ENCODE assay signal across 18 cellular contexts in the genomic region with DNA sequence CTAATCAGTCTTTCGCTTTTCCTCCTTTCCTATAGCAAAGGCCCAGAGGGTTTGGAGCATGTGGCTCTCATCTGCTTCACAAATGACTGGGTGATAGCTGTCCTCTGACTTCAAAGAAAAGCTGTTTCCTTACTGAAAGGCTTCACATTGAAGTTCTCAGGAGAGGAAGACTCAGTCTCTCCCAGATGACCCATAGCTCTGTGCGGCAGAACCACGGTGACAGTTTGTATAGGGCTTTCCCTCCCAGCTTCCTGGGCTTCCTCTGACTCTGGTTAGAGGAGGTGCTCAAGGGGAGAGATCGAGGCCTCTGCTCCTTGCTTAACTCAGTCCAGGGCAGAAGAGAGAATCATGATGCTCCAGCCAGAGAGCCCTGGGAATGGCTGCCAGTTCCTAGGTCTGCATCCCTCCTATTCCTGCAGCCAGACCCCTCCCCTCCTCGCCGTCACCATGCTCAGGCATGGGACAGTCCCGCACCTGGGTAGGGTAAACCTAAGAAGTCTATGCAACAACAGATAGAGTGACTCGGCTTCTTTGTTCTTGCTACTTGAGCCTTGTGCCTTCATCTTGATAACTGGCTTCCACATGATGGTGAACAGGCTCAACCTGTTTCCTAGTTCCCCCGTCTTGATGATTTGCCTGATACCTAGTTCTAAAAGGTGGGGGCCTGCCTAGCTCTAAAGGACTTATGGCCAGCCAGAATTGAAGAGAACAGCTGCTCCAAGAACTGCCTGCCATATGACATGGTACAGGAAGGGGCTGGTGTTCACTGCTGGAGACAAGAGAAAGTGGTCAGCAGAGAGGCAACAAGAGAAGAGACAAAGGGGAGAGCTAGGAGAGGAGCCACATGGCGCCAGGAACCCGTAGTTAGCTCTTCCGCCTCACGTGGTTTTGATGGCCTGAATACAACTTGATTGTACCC.
DNase-seq lines count a peak whose midpoint lies in the region; ATAC-seq, FAIRE-seq and TF ChIP-seq lines count a peak whose summit lies in the region.
"Had no signal": no experiment of that assay in that cellular context is flagged by ENCODE, and none has a peak within 500 bp of the region (broad histone marks: within the 10 kb centered on the region; RNA-seq: fewer than 3 reads in every experiment).

No MANE protein-coding gene starts in this region.

- H3K4me2 ChIP-seq in IMR-90 (ENCODE audit: low read depth, low read length): no peak overlapping the region
- no peak overlapping the region for H3K4me2 ChIP-seq in endothelial cell of umbilical vein (ENCODE audit: insufficient read depth, low read length)

- TF ChIP-seq EP300 in upper lobe of left lung (IDR thresholded peaks at IDR 0.05): no peak

- H2BK20ac ChIP-seq in IMR-90 (ENCODE audit: low read depth, low read length): no peak overlapping the region

- no peak for TF ChIP-seq RAD21 in IMR-90 (IDR thresholded peaks at IDR 0.05; ENCODE audit: low read length)

- H4K5ac ChIP-seq in IMR-90 (ENCODE audit: low read depth, low read length): no peak overlapping the region

- H2BK120ac ChIP-seq in IMR-90 (ENCODE audit: low read depth, low read length): no peak overlapping the region

- H2BK5ac ChIP-seq in IMR-90 (ENCODE audit: low read depth, low read length, poor library complexity, severe bottlenecking): no peak overlapping the region

- H3K23ac ChIP-seq in IMR-90 (ENCODE audit: low read depth, low read length): no peak overlapping the region; the same call in 1 of the 2 replicates

- no peak overlapping the region for H4K91ac ChIP-seq in IMR-90 (ENCODE audit: insufficient read depth, low read depth, low read length)

- in situ Hi-C loops in IMR-90 (cut with MboI; ENCODE audit: low sequenced_read_pairs): no loop called here

- H3K4me1 ChIP-seq in IMR-90 (ENCODE audit: control insufficient read depth, insufficient read depth, low read length) (peaks cover 2% of the 10 kb centered on the region; the same call in 1 of the 2 replicates), endothelial cell of umbilical vein (ENCODE audit: control insufficient read depth, extremely low read depth, insufficient read depth, low read length) (peaks cover 30% of the 10 kb centered on the region), upper lobe of left lung (no peaks in the 10 kb centered on the region)

- peak overlapping the region; percentile 52 for H3K27ac Mint-ChIP-seq in neural crest cell (ENCODE audit: unreplicated experiment)

- H3K56ac ChIP-seq in IMR-90 (ENCODE audit: extremely low read depth, insufficient read depth, low read length): no peak overlapping the region

- FAIRE-seq in endothelial cell of umbilical vein (lab: Jason Lieb, UNC): no peak
- FAIRE-seq: GM12878, GM18507, HTR-8/SVneo had no signal

- no peak overlapping the region for H2AK5ac ChIP-seq in IMR-90 (ENCODE audit: low read depth, low read length)

- H3K27ac ChIP-seq in IMR-90 (ENCODE audit: insufficient read depth, low read length): no peak overlapping the region
- H3K27ac ChIP-seq in endothelial cell of umbilical vein (ENCODE audit: insufficient read depth, low read depth, low read length): peak overlapping the region; percentile 89
- no peak overlapping the region for H3K27ac ChIP-seq in upper lobe of left lung
- H3K27ac ChIP-seq: BLaER1 treated with 17β-estradiol and CSF1 and Interleukin-3, amounts not matched to agents 10 nM and 100 nM had no signal

- TF ChIP-seq POLR2A in IMR-90 (IDR thresholded peaks at IDR 0.05; ENCODE audit: low read depth, low read length): no peak
- no peak for TF ChIP-seq POLR2A in endothelial cell of umbilical vein (IDR thresholded peaks at IDR 0.05; ENCODE audit: low read depth, low read length)
- TF ChIP-seq POLR2A in upper lobe of left lung (IDR thresholded peaks at IDR 0.05): no peak
- no peak for TF ChIP-seq POLR2A in lower leg skin (IDR thresholded peaks at IDR 0.05)

- H3K9me1 ChIP-seq in IMR-90 (ENCODE audit: insufficient read depth, low read length): no peaks in the 10 kb centered on the region
- H3K9me1 ChIP-seq in endothelial cell of umbilical vein (replicated peaks; ENCODE audit: control insufficient read depth, extremely low read depth, insufficient read depth, low read length): no peaks in the 10 kb centered on the region

- H4K20me1 ChIP-seq in IMR-90 (ENCODE audit: insufficient read depth, low read length) (no peaks in the 10 kb centered on the region), endothelial cell of umbilical vein (replicated peaks; ENCODE audit: control insufficient read depth, extremely low read depth, insufficient read depth, low read length) (no peaks in the 10 kb centered on the region)
- H4K20me1 ChIP-seq: BLaER1 treated with 17β-estradiol and CSF1 and Interleukin-3, amounts not matched to agents 10 nM and 100 nM had no signal

- H3K4me3 ChIP-seq in IMR-90 (ENCODE audit: insufficient read depth, low read depth, low read length) (no peak overlapping the region), endothelial cell of umbilical vein (replicated peaks in 1 of 3; ENCODE audit: insufficient read depth in 1 of 3, low read depth in 1 of 3, low read length in 3 of 3) (no peak overlapping the region), upper lobe of left lung (no peak overlapping the region), lower leg skin (ENCODE audit: low read depth, poor library complexity, severe bottlenecking) (no peak overlapping the region)
- H3K4me3 ChIP-seq: BLaER1 treated with 17β-estradiol and CSF1 and Interleukin-3, amounts not matched to agents 10 nM and 100 nM; GM12878 had no signal

- no peak overlapping the region for H3K18ac ChIP-seq in IMR-90 (ENCODE audit: low read depth, low read length)

- H3K27me3 ChIP-seq in IMR-90 (ENCODE audit: control insufficient read depth, insufficient read depth, low read length) (no peaks in the 10 kb centered on the region), endothelial cell of umbilical vein (ENCODE audit: control insufficient read depth in 2 of 2, insufficient read depth in 2 of 2, low read length in 2 of 2) (no peaks in the 10 kb centered on the region), upper lobe of left lung (no peaks in the 10 kb centered on the region)
- H3K27me3 ChIP-seq: BLaER1 treated with 17β-estradiol and CSF1 and Interleukin-3, amounts not matched to agents 10 nM and 100 nM had no signal

- POLR2A ChIA-PET in IMR-90 (lab: Charles Lee; ENCODE audit: unreplicated experiment) (no interaction called here), endothelial cell of umbilical vein (lab: Charles Lee) (no interaction called here)

- H3K79me2 ChIP-seq in endothelial cell of umbilical vein (ENCODE audit: control insufficient read depth, insufficient read depth, low read length): no peaks in the 10 kb centered on the region

- no peak overlapping the region for H3K4me3 Mint-ChIP-seq in neural crest cell

- H4K8ac ChIP-seq in IMR-90 (ENCODE audit: low read depth in 2 of 2, low read length in 2 of 2): no peak overlapping the region

- no peaks in the 10 kb centered on the region for H3K36me3 Mint-ChIP-seq in neural crest cell (ENCODE audit: low read depth)

- no peak for ATAC-seq in IMR-90 (ENCODE audit: low read depth)
- ATAC-seq in upper lobe of left lung (ENCODE audit: low FRiP score in 2 of 2): no peak
- ATAC-seq: GM12878, HCT116 had no signal

- no peak overlapping the region for H2AK9ac ChIP-seq in IMR-90 (replicated peaks; ENCODE audit: low read depth, low read length, poor library complexity)

- no peak overlapping the region for H2AFZ ChIP-seq in IMR-90 (replicated peaks; ENCODE audit: low read length, poor library complexity)
- no peak overlapping the region for H2AFZ ChIP-seq in endothelial cell of umbilical vein (ENCODE audit: low read depth, low read length)

- intact Hi-C loops in IMR-90 (cut with micrococcal nuclease): no loop called here
- intact Hi-C loops in endothelial cell of umbilical vein (cut with micrococcal nuclease): no loop called here
- intact Hi-C loops in lower leg skin (cut with DNase I; ENCODE audit: low total_unique reads): no loop called here

- H3K9ac ChIP-seq in IMR-90 (ENCODE audit: low read depth, low read length): no peak overlapping the region
- H3K9ac ChIP-seq in endothelial cell of umbilical vein (replicated peaks; ENCODE audit: extremely low read depth, insufficient read depth, low read length): no peak overlapping the region
- H3K9ac ChIP-seq: BLaER1 treated with 17β-estradiol and CSF1 and Interleukin-3, amounts not matched to agents 10 nM and 100 nM had no signal

- no peaks in the 10 kb centered on the region for H3K9me3 Mint-ChIP-seq in neural crest cell

- CTCF ChIA-PET in IMR-90 (lab: Yijun Ruan, JAX) (no interaction called here), endothelial cell of umbilical vein (lab: Charles Lee) (interaction anchor here (1.2 to 3.0 kb wide), 4 partner anchors 70 to 412 kb away, joined by 3 to 30 read pairs (median 9); a partner anchor contains a TSS)

- no peaks in the 10 kb centered on the region for H3K4me1 Mint-ChIP-seq in neural crest cell

- no peaks in the 10 kb centered on the region for H3K36me3 ChIP-seq in IMR-90 (ENCODE audit: control insufficient read depth, insufficient read depth, low read length)
- no peaks in the 10 kb centered on the region for H3K36me3 ChIP-seq in endothelial cell of umbilical vein (ENCODE audit: control insufficient read depth in 2 of 2, extremely low read depth in 1 of 2, insufficient read depth in 2 of 2, low read length in 2 of 2)
- no peaks in the 10 kb centered on the region for H3K36me3 ChIP-seq in upper lobe of left lung
- H3K36me3 ChIP-seq: BLaER1 treated with 17β-estradiol and CSF1 and Interleukin-3, amounts not matched to agents 10 nM and 100 nM had no signal

- no peak overlapping the region; the same call in 1 of the 2 replicates for H3K4ac ChIP-seq in IMR-90 (ENCODE audit: low read depth, low read length)

- no CpG with 5 or more reads among the region's 13 CpGs for WGBS in IMR-90 (ENCODE audit: extremely low coverage in 2 of 2, insufficient read length in 1 of 2), 2 experiments
- WGBS in upper lobe of left lung, 2 donors: 85 to 86% methylated on average over 11 to 13 of the region's 13 CpGs
- WGBS in lower leg skin, 2 donors: 79 to 83% methylated on average over 13 of the region's 13 CpGs

- no peaks in the 10 kb centered on the region for H3K9me3 ChIP-seq in IMR-90 (ENCODE audit: control insufficient read depth, insufficient read depth, low read length)
- no peaks in the 10 kb centered on the region for H3K9me3 ChIP-seq in endothelial cell of umbilical vein (replicated peaks; ENCODE audit: control insufficient read depth, insufficient read depth, low read length)
- no peaks in the 10 kb centered on the region for H3K9me3 ChIP-seq in upper lobe of left lung

- 0 out of 3 replicates have a peak overlapping the region, but pooled peaks have one; percentile 27 for H2BK15ac ChIP-seq in IMR-90 (ENCODE audit: low read depth, low read length)

- peak; percentile 28 for DNase-seq in NCI-H146 (lab: John Stamatoyannopoulos, UW)
- no peak for DNase-seq in NCI-H146 treated with DMSO at 0.1 percent for 48 hours (lab: John Stamatoyannopoulos, UW; ENCODE audit: unreplicated experiment)
- no peak for DNase-seq in IMR-90
- no peak for DNase-seq in endothelial cell of umbilical vein (ENCODE audit: low read depth, low spot score)
- DNase-seq in neural crest cell (ENCODE audit: low read depth, low spot score): no peak
- DNase-seq in upper lobe of left lung: no peak
- DNase-seq in HCEC 1CT: no peak
- no peak for DNase-seq in lower leg skin (ENCODE audit: low spot score in 2 of 2)
- DNase-seq: 8988T, DMS153, KBM-7, NCI-H1048, NCI-H187 had no signal

- BruUV-seq in IMR-90 (replicated peaks; lab: Mats Ljungman, UMichigan): no TSS peak
- no TSS peak for BruUV-seq in endothelial cell of umbilical vein (replicated peaks; lab: Mats Ljungman, UMichigan)

- H3K14ac ChIP-seq in IMR-90 (replicated peaks; ENCODE audit: low read depth, low read length): 0 out of 2 replicates have a peak overlapping the region, but pooled peaks have one; percentile 8

- no peaks in the 10 kb centered on the region for H3K79me1 ChIP-seq in IMR-90 (ENCODE audit: low read depth in 1 of 2, low read length in 2 of 2)

- no peaks in the 10 kb centered on the region for H3K27me3 Mint-ChIP-seq in neural crest cell (ENCODE audit: low read depth)

- TF ChIP-seq CTCF in IMR-90 (conservative IDR thresholded peaks at IDR 0.05; ENCODE audit: low read depth, low read length) (no peak), endothelial cell of umbilical vein (IDR thresholded peaks at IDR 0.05; ENCODE audit: extremely low read depth in 1 of 2, insufficient read depth in 1 of 2, low read depth in 1 of 2, low read length in 2 of 2) (no peak), neural crest cell (conservative IDR thresholded peaks at IDR 0.05) (no peak), upper lobe of left lung (IDR thresholded peaks at IDR 0.05) (no peak), lower leg skin (IDR thresholded peaks at IDR 0.05) (no peak)

- dilution Hi-C loops in IMR-90 (cut with HindIII; ENCODE audit: low sequenced_read_pairs, unreplicated experiment): no loop called here
- dilution Hi-C loops in endothelial cell of umbilical vein (cut with MboI; ENCODE audit: extremely low pct_ligation_motif_present, low sequenced_read_pairs): no loop called here
